1 cellular context compared by ENCODE assay signal in the genomic region with DNA sequence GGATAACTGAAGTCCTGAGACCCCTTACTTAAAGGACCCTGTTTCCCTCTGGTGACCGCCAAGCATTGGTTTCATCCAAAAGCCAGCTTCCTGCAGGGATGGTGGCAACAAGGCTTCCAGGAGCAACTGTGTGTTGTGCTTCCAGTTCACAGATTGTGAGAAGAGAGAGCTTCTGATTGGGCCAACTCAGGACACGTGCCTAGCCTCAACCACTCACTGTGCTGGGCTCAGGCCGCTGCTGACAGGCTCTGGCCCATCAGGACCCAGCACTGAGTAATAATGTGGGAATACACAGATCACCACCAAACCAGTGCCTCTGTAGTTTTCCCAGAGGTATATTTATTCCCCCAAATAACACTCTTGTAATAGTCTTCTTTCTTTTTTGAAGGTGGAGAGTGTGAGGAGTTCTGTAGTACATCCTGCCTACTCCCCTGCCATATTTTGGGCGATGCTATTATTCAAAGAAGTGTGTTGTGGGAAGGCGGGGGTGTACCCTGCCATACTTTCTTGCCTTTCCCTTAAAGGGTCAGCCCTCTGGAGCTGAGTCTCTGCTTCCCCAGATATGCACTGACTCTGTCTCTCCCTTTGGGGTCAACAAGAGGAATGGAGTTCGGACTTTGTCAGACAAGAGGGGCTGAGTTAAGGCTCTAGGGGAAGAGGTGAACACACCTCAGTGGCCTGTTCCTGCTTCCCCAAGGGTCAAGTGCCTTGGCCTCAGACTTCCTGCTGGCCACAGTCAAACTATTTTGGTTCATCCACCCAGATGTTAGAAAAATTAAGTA.
TF ChIP-seq lines count a peak whose summit lies in the region.

No MANE protein-coding gene starts in this region.

TF ChIP-seq in WTC11, 78 proteins besides CTCF, POLR2A, EP300 and RAD21 (continued from another document):
- TF ChIP-seq, protein P1, sequence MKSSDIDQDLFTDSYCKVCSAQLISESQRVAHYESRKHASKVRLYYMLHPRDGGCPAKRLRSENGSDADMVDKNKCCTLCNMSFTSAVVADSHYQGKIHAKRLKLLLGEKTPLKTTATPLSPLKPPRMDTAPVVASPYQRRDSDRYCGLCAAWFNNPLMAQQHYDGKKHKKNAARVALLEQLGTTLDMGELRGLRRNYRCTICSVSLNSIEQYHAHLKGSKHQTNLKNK (CRISPR knock-in tag; IDR thresholded peaks at IDR 0.05): no peak
- TF ChIP-seq, protein P2, sequence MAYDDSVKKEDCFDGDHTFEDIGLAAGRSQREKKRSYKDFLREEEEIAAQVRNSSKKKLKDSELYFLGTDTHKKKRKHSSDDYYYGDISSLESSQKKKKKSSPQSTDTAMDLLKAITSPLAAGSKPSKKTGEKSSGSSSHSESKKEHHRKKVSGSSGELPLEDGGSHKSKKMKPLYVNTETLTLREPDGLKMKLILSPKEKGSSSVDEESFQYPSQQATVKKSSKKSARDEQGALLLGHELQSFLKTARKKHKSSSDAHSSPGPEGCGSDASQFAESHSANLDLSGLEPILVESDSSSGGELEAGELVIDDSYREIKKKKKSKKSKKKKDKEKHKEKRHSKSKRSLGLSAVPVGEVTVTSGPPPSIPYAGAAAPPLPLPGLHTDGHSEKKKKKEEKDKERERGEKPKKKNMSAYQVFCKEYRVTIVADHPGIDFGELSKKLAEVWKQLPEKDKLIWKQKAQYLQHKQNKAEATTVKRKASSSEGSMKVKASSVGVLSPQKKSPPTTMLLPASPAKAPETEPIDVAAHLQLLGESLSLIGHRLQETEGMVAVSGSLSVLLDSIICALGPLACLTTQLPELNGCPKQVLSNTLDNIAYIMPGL (CRISPR knock-in tag; IDR thresholded peaks at IDR 0.05): no peak
- TF ChIP-seq, protein P3, sequence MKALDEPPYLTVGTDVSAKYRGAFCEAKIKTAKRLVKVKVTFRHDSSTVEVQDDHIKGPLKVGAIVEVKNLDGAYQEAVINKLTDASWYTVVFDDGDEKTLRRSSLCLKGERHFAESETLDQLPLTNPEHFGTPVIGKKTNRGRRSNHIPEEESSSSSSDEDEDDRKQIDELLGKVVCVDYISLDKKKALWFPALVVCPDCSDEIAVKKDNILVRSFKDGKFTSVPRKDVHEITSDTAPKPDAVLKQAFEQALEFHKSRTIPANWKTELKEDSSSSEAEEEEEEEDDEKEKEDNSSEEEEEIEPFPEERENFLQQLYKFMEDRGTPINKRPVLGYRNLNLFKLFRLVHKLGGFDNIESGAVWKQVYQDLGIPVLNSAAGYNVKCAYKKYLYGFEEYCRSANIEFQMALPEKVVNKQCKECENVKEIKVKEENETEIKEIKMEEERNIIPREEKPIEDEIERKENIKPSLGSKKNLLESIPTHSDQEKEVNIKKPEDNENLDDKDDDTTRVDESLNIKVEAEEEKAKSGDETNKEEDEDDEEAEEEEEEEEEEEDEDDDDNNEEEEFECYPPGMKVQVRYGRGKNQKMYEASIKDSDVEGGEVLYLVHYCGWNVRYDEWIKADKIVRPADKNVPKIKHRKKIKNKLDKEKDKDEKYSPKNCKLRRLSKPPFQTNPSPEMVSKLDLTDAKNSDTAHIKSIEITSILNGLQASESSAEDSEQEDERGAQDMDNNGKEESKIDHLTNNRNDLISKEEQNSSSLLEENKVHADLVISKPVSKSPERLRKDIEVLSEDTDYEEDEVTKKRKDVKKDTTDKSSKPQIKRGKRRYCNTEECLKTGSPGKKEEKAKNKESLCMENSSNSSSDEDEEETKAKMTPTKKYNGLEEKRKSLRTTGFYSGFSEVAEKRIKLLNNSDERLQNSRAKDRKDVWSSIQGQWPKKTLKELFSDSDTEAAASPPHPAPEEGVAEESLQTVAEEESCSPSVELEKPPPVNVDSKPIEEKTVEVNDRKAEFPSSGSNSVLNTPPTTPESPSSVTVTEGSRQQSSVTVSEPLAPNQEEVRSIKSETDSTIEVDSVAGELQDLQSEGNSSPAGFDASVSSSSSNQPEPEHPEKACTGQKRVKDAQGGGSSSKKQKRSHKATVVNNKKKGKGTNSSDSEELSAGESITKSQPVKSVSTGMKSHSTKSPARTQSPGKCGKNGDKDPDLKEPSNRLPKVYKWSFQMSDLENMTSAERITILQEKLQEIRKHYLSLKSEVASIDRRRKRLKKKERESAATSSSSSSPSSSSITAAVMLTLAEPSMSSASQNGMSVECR (CRISPR knock-in tag; IDR thresholded peaks at IDR 0.05; ENCODE audit: borderline replicate concordance): no peak
- TF ChIP-seq ZNF219 (CRISPR knock-in tag; IDR thresholded peaks at IDR 0.05; ENCODE audit: borderline replicate concordance): no peak
- no peak for TF ChIP-seq NFATC4 (CRISPR knock-in tag; IDR thresholded peaks at IDR 0.05)
- TF ChIP-seq, protein P4, sequence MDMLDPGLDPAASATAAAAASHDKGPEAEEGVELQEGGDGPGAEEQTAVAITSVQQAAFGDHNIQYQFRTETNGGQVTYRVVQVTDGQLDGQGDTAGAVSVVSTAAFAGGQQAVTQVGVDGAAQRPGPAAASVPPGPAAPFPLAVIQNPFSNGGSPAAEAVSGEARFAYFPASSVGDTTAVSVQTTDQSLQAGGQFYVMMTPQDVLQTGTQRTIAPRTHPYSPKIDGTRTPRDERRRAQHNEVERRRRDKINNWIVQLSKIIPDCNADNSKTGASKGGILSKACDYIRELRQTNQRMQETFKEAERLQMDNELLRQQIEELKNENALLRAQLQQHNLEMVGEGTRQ (CRISPR knock-in tag; IDR thresholded peaks at IDR 0.05): no peak
- no peak for TF ChIP-seq GRHL2 (CRISPR knock-in tag; IDR thresholded peaks at IDR 0.05; ENCODE audit: insufficient replicate concordance, severe bottlenecking)
- TF ChIP-seq JAZF1 (CRISPR knock-in tag; IDR thresholded peaks at IDR 0.05): no peak
- no peak for TF ChIP-seq FOXP1 (CRISPR knock-in tag; IDR thresholded peaks at IDR 0.05; ENCODE audit: borderline replicate concordance)
- no peak for TF ChIP-seq CBFB (CRISPR knock-in tag; IDR thresholded peaks at IDR 0.05; ENCODE audit: low read depth)
- no peak for TF ChIP-seq ZNF263 (CRISPR knock-in tag; IDR thresholded peaks at IDR 0.05; ENCODE audit: low read depth)
